2 cellular contexts compared by ENCODE assay signal in the genomic region with DNA sequence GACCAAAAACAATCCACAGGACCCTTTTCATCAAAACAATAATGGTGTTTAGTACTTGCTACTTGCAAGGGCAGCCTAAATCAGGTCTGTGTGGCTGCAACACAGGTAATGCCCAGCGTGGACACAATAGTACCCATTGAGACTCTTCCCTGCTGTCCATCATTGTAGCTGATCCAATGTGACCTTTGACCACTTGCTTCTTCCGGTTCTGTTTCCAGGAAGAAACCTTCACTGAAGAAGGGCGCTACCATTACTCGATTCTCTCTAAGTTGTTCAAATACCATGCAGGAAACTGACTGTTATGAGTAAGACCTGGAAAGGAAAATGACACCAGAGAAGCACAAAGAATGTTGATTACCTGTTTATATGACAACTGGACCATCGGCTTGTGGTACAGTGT.
TF ChIP-seq lines count a peak whose summit lies in the region.

No MANE protein-coding gene starts in this region.

TF ChIP-seq in SK-N-SH treated with all-trans-retinoic acid at 6 μM for 48 hours, 23 proteins besides CTCF, POLR2A, EP300 and RAD21:
- TF ChIP-seq, protein P1, sequence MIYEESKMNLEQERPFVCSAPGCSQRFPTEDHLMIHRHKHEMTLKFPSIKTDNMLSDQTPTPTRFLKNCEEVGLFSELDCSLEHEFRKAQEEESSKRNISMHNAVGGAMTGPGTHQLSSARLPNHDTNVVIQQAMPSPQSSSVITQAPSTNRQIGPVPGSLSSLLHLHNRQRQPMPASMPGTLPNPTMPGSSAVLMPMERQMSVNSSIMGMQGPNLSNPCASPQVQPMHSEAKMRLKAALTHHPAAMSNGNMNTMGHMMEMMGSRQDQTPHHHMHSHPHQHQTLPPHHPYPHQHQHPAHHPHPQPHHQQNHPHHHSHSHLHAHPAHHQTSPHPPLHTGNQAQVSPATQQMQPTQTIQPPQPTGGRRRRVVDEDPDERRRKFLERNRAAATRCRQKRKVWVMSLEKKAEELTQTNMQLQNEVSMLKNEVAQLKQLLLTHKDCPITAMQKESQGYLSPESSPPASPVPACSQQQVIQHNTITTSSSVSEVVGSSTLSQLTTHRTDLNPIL (CRISPR knock-in tag; IDR thresholded peaks at IDR 0.05; ENCODE audit: low read depth), result no peak
- no peak for TF ChIP-seq ZNF565 (CRISPR knock-in tag; conservative IDR thresholded peaks at IDR 0.05; ENCODE audit: low read depth)
TF ChIP-seq in SK-N-SH treated with all-trans-retinoic acid at 6 μM for 48 hours: peak in this region for 0.

TF ChIP-seq in GM12891, 5 proteins besides CTCF, POLR2A, EP300 and RAD21:
- TF ChIP-seq POU2F2 (IDR thresholded peaks at IDR 0.05; ENCODE audit: low read depth, low read length) (no peak), POLR2AphosphoS5 (IDR thresholded peaks at IDR 0.05; ENCODE audit: low read depth, low read length) (no peak), TAF1 (IDR thresholded peaks at IDR 0.05; ENCODE audit: low read depth, low read length) (no peak), PAX5 (IDR thresholded peaks at IDR 0.05; ENCODE audit: insufficient read depth, low read length, severe bottlenecking) (no peak), SPI1 (IDR thresholded peaks at IDR 0.05; ENCODE audit: low read depth, low read length) (no peak)
